18 cellular contexts compared by ENCODE assay signal in the genomic region with DNA sequence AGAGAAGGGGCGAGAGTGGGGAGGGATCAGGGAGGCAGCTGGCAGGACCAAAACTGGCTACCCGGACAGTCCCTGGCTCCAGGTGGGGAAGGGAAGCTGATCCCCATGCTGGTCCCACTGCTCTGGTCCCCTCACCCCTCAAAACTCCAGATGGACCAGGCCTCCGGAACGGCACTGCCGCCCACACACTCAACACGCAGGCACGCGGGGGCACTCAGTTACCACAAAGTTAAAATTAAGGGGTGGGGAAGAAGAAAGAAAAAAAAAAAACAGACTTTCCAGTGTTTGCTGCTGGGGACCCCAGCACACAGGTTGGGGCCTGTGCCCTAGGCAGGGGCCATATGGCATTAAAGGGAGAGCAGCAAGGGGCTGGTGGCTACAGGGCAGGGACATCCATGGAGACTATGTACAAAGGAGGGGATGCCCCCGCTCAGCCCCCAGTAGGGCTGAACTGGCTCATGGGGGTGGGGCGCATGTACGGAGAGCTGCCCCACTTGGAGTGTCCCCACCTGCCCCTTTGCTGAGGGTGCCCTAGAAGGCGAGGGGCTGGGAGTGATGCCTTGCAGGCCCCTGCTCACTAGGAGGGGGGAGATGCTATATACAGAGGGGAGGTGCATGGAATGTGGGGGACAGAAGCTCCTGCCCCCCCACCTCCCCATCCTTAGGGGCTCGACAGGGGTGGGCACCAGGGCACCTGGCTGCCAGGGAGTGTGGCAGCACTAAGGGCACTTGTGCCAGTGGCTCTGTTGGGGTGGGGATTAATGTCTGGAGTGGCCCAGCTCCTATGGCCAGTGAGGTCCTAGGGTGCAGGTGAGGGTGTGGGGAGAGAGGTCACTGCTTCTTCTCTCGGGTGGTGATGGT. TPM values are rescaled to one million over a fixed set of nuclear protein-coding genes. Genes with fewer than 3 reads are reported as not detected.
DNase-seq lines count a peak whose midpoint lies in the region; ATAC-seq and TF ChIP-seq lines count a peak whose summit lies in the region.
"Had no signal": no experiment of that assay in that cellular context is flagged by ENCODE, and none has a peak within 500 bp of the region (broad histone marks: within the 10 kb centered on the region; RNA-seq: fewer than 3 reads in every experiment).

No MANE protein-coding gene starts in this region.

- H3K4me1 ChIP-seq in left ventricle myocardium inferior (peaks cover 47% of the 10 kb centered on the region), body of pancreas (peaks cover 44% of the 10 kb centered on the region)
- H3K4me1 ChIP-seq: foreskin keratinocyte had no signal

- ATAC-seq in left ventricle myocardium superior (no peak), body of pancreas (peak; percentile 2), GM19397 (IDR thresholded peaks at IDR 0.05; ENCODE audit: unreplicated experiment) (no peak)
- ATAC-seq: foreskin keratinocyte, T-helper 17 cell had no signal

- peaks cover 7% of the 10 kb centered on the region for H3K27me3 Mint-ChIP-seq in nephron progenitor cell (ENCODE audit: low read depth, poor library complexity)
- H3K27me3 Mint-ChIP-seq: activated CD4-positive, alpha-beta T cell treated with anti-CD3 and anti-CD28 coated beads, Interleukin-2, amount 10 ng/mL, durations not matched to agents 24 days and 14 days; T-helper 17 cell had no signal

- TF ChIP-seq CTCF in left ventricle myocardium inferior (IDR thresholded peaks at IDR 0.05; ENCODE audit: borderline replicate concordance) (no peak), body of pancreas (IDR thresholded peaks at IDR 0.05) (no peak), nephron progenitor cell (IDR thresholded peaks at IDR 0.05) (no peak)

- H3K27ac ChIP-seq in left ventricle myocardium inferior (replicated peaks) (no peak overlapping the region), body of pancreas (peak overlapping the region in 2 of 4 donors; percentile 14 to 52)
- H3K27ac ChIP-seq: brain microvascular endothelial cell, foreskin keratinocyte, testis had no signal

- H3K4me3 ChIP-seq in left ventricle myocardium inferior (no peak overlapping the region), body of pancreas (no peak overlapping the region)
- H3K4me3 ChIP-seq: ovary, testis had no signal

- H3K27me3 ChIP-seq in left ventricle myocardium inferior (ENCODE audit: low read depth) (no peaks in the 10 kb centered on the region), body of pancreas (no peaks in the 10 kb centered on the region)
- H3K27me3 ChIP-seq: brain microvascular endothelial cell, foreskin keratinocyte, ovary, testis had no signal

- H3K27ac Mint-ChIP-seq in nephron progenitor cell, result no peak overlapping the region
- H3K27ac Mint-ChIP-seq: activated CD4-positive, alpha-beta T cell treated with anti-CD3 and anti-CD28 coated beads, Interleukin-2, amount 10 ng/mL, durations not matched to agents 24 days and 14 days; T-helper 17 cell had no signal

- no peak for TF ChIP-seq POLR2A in body of pancreas (IDR thresholded peaks at IDR 0.05)

- peaks cover 58% of the 10 kb centered on the region for H3K36me3 ChIP-seq in left ventricle myocardium inferior
- peaks cover 0 to 3% of the 10 kb centered on the region in 2 donors for H3K36me3 ChIP-seq in body of pancreas (replicated peaks in 1 of 2; ENCODE audit: insufficient read depth in 1 of 2, low read depth in 2 of 2)
- H3K36me3 ChIP-seq: ovary had no signal

- peaks cover 39% of the 10 kb centered on the region for H3K4me1 Mint-ChIP-seq in nephron progenitor cell

- 82 to 83% methylated on average over 11 to 14 of the region's 14 CpGs for WGBS in body of pancreas, 2 donors

- H3K9me3 ChIP-seq in left ventricle myocardium inferior (replicated peaks) (no peaks in the 10 kb centered on the region), body of pancreas (no peaks in the 10 kb centered on the region)
- H3K9me3 ChIP-seq: ovary, testis had no signal

- H3K9me3 Mint-ChIP-seq in nephron progenitor cell, result no peaks in the 10 kb centered on the region
- H3K9me3 Mint-ChIP-seq: activated CD4-positive, alpha-beta T cell treated with anti-CD3 and anti-CD28 coated beads, Interleukin-2, amount 10 ng/mL, durations not matched to agents 24 days and 14 days had no signal

- DNase-seq in left ventricle myocardium inferior (peak; percentile 13), left ventricle myocardium superior (no peak), body of pancreas (peak in 2 of 4 donors; percentile 4 to 8), nephron progenitor cell (peak; percentile 1), HK-2 (ENCODE audit: unreplicated experiment) (no peak), glomerular visceral epithelial cell (ENCODE audit: extremely low spot score) (no peak), activated gamma-delta T cell treated with Interleukin-2 at 50 U/mL for 16 hours (no peak)
- DNase-seq: activated CD4-positive, alpha-beta T cell treated with anti-CD3 and anti-CD28 coated beads, Interleukin-2, amount 10 ng/mL, durations not matched to agents 24 days and 14 days; brain microvascular endothelial cell; C1 segment of cervical spinal cord; foreskin keratinocyte; mesendoderm; NCI-H1930; NCI-H69; T-helper 17 cell; testis had no signal

- H3K36me3 Mint-ChIP-seq in nephron progenitor cell (ENCODE audit: low read depth), result peaks cover 13% of the 10 kb centered on the region

- H3K4me3 Mint-ChIP-seq in nephron progenitor cell, result no peak overlapping the region
- H3K4me3 Mint-ChIP-seq: activated CD4-positive, alpha-beta T cell treated with anti-CD3 and anti-CD28 coated beads, Interleukin-2, amount 10 ng/mL, durations not matched to agents 24 days and 14 days; T-helper 17 cell had no signal

- intact Hi-C loops in left ventricle myocardium inferior (cut with micrococcal nuclease) (no loop called here), left ventricle myocardium superior (cut with micrococcal nuclease) (no loop called here), body of pancreas (cut with DNase I) (no loop called here)

RNA-seq across cellular contexts. Expression of gene TP53I13, which starts 5.6 kb away (rescaled TPM):
- total RNA-seq in left ventricle myocardium inferior, result 37.2 TPM
- total RNA-seq in left ventricle myocardium superior, result 40.1 TPM
- total RNA-seq in body of pancreas, result 10 to 100 TPM; 56.3 to 62.3 TPM

RNA-seq across cellular contexts. Expression of gene ABHD15, which starts 7.3 kb away (rescaled TPM):
- total RNA-seq in left ventricle myocardium inferior, result 5.9 TPM
- total RNA-seq in left ventricle myocardium superior, result 6.4 TPM
- 10 to 100 TPM in 1 of 2 donors, 1 to 10 TPM in 1; 9.2 to 11.9 TPM for total RNA-seq in body of pancreas

RNA-seq across cellular contexts. Expression of gene GIT1, which starts 15.3 kb away (rescaled TPM):
- total RNA-seq in left ventricle myocardium inferior, result 31.9 TPM
- 31.5 TPM for total RNA-seq in left ventricle myocardium superior
- total RNA-seq in body of pancreas, result 10 to 100 TPM; 26.7 to 34.3 TPM

RNA-seq across cellular contexts. Expression of gene ANKRD13B, which starts 18.8 kb away (rescaled TPM):
- total RNA-seq in left ventricle myocardium inferior (5.9 TPM), left ventricle myocardium superior (8.3 TPM), body of pancreas (1 to 10 TPM; 4.3 to 8.0 TPM)

RNA-seq across cellular contexts. Expression of gene CORO6, which starts 48.6 kb away (rescaled TPM):
- total RNA-seq in left ventricle myocardium inferior (101 TPM), left ventricle myocardium superior (104 TPM), body of pancreas (1 to 10 TPM; 2.3 to 5.6 TPM)

Comparison
In these comparisons a context has a peak if more than half of its experiments do, and no peak if none do; other contexts are left out.
1. DNase-seq: peak in left ventricle myocardium inferior (single experiment) and nephron progenitor cell (single experiment); none in left ventricle myocardium superior (single experiment), HK-2 (single experiment), glomerular visceral epithelial cell (single experiment) and activated gamma-delta T cell treated with Interleukin-2 at 50 U/mL for 16 hours (single experiment).